In the genomic region with DNA sequence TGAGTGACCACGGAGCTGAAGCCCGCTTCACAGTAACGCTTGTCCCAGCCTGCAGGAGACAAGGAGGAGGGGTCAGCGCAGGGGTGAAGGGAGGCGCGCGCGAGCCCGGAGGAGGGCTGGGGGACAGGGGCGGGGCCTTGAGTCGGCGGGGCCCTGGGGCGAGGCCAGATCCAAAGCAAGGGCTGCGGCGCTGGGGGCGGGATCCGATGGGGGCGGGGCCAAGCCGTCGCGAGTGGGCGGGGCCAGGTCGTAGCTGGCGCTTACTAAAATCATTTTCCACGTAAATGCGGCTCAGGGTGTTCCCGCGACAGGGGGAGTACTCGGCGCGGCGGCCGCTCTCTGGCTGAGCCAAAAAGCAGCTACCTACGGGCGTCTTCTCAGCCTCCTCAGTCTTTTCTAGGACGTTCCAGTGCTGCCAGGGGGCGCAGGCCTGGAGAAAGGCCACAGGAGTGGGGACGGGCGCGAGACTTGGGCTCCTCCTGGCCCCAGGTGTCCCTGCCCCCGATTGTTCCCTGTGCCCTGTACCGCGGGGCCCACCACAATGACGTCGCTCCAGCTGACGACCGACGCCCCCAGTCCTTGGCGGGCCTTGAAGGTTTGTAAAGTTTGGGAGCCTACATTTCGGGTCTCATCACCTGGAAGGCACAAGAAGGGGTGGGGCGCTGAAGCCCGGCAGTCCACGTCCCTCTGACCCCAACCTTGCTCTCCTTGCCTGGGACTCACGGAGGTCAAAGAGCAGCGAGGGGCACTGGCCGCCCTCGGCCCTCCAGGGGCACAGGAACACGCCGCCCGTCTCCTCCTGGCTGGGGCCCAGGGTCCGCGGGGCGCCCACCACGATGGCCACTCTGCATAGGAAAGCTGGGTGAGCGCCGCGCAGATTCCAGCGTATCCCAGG, we compare ENCODE assay signal across 8 cellular contexts. TPM values are rescaled to one million over a fixed set of nuclear protein-coding genes. Genes with fewer than 3 reads are reported as not detected.
DNase-seq lines count a peak whose midpoint lies in the region; ATAC-seq and TF ChIP-seq lines count a peak whose summit lies in the region.

No MANE protein-coding gene starts in this region.

- no peak overlapping the region for H3K27ac Mint-ChIP-seq in CD8-positive, alpha-beta T cell

- H3K4me2 ChIP-seq in HCT116 (ENCODE audit: low read length) = peak overlapping the region; percentile 98

- RAD21 ChIA-PET in HCT116 (lab: Charles Lee; ENCODE audit: low non-redundant PET in 1 of 2, low total read pairs in 2 of 2, uncharacterized antibody in 2 of 2, unreplicated experiment in 2 of 2) = no interaction called here

- peaks cover 22% of the 10 kb centered on the region for H3K4me1 Mint-ChIP-seq in CD8-positive, alpha-beta T cell (ENCODE audit: low read depth)

- BruUV-seq in HCT116 (replicated peaks; lab: Mats Ljungman, UMichigan) = TSS peak; percentile 84

- TF ChIP-seq POLR2A in HCT116 (IDR thresholded peaks at IDR 0.05; ENCODE audit: borderline replicate concordance, extremely low read depth, insufficient read depth, insufficient read length) = no peak
- TF ChIP-seq POLR2A in lower leg skin (IDR thresholded peaks at IDR 0.05) = no peak

- peaks cover 31% of the 10 kb centered on the region for H3K27me3 Mint-ChIP-seq in CD8-positive, alpha-beta T cell (ENCODE audit: low read depth)

- H3K27ac ChIP-seq in CD8-positive, alpha-beta T cell (ENCODE audit: low read depth, low read length) = no peak overlapping the region
- peak overlapping the region; percentile 40; the same call in 1 of the 2 replicates for H3K27ac ChIP-seq in HCT116 (ENCODE audit: low read depth, low read length)

- POLR2A ChIA-PET in CD8-positive, alpha-beta T cell (lab: Charles Lee) = interaction anchor here (1.2 kb wide), 1 partner anchor 137 kb away, joined by 3 read pairs; no protein-coding TSS in a partner anchor
- POLR2A ChIA-PET in HCT116 (lab: Charles Lee) = interaction anchor here (0.9 to 1.5 kb wide), 4 partner anchors 9 to 22 kb away, joined by 3 to 7 read pairs (median 6); a partner anchor contains a TSS

- peak overlapping the region; percentile 88 for H2AFZ ChIP-seq in HCT116 (ENCODE audit: low read depth, low read length, poor library complexity, severe bottlenecking)

- no peaks in the 10 kb centered on the region for H3K36me3 ChIP-seq in CD8-positive, alpha-beta T cell (ENCODE audit: insufficient read depth, low read length)
- H3K36me3 ChIP-seq in HCT116 (ENCODE audit: control insufficient read depth in 1 of 2, insufficient read depth in 2 of 2, low read length in 2 of 2) = no peaks in the 10 kb centered on the region

- peak overlapping the region; percentile 62 for H3K4me3 ChIP-seq in CD8-positive, alpha-beta T cell (ENCODE audit: low read depth, low read length)
- H3K4me3 ChIP-seq in HCT116 (replicated peaks in 1 of 2; ENCODE audit: low read depth in 1 of 2, low read length in 2 of 2) (peak overlapping the region; percentile 57 to 67), lower leg skin (ENCODE audit: low read depth, poor library complexity, severe bottlenecking) (peak overlapping the region; percentile 6)

- H3K27me3 ChIP-seq in CD8-positive, alpha-beta T cell (ENCODE audit: insufficient read depth, low read length) = peaks cover 3% of the 10 kb centered on the region
- H3K27me3 ChIP-seq in HCT116 (ENCODE audit: insufficient read depth, low read length) = no peaks in the 10 kb centered on the region

- H3K79me2 ChIP-seq in HCT116 (ENCODE audit: insufficient read depth, low read length) = no peaks in the 10 kb centered on the region

- peak overlapping the region; percentile 75 for H3K4me3 Mint-ChIP-seq in CD8-positive, alpha-beta T cell

- no peaks in the 10 kb centered on the region for H3K36me3 Mint-ChIP-seq in CD8-positive, alpha-beta T cell

- H3K4me1 ChIP-seq in CD8-positive, alpha-beta T cell (ENCODE audit: insufficient read depth, low read length) = peaks cover 18% of the 10 kb centered on the region
- H3K4me1 ChIP-seq in HCT116 (ENCODE audit: control insufficient read depth in 1 of 2, insufficient read depth in 2 of 2, low read length in 2 of 2) = peaks cover 4 to 18% of the 10 kb centered on the region in 2 experiments; a peak in 3 of 4 replicates

- 2 to 3% methylated on average over 52 to 54 of the region's 68 CpGs for WGBS in lower leg skin, 2 donors

- peak; percentile 96 for ATAC-seq in CD8-positive, alpha-beta T cell
- peak; percentile 94 for ATAC-seq in HCT116
- no peak for ATAC-seq in GM19023 (IDR thresholded peaks at IDR 0.05; ENCODE audit: unreplicated experiment)

- peak; percentile 65 to 83 (median 79) for DNase-seq in CD8-positive, alpha-beta T cell
- DNase-seq in HCT116 (ENCODE audit: low read depth, low spot score) (peak; percentile 61), NCI-H345 treated with DMSO at 0.1 percent for 48 hours (lab: John Stamatoyannopoulos, UW; ENCODE audit: unreplicated experiment) (peak; percentile 50), dermis blood vessel endothelial cell (peak; percentile 59), lower leg skin (ENCODE audit: low spot score in 2 of 2) (peak; percentile 52 to 94)
- peak; percentile 77 to 78 for DNase-seq in activated CD4-positive, alpha-beta T cell treated with anti-CD3 and anti-CD28 coated beads, Interleukin-2, amount 50 U/mL, for 24 hours (ENCODE audit: low read depth in 1 of 2, low spot score in 1 of 2)
- peak; percentile 84 to 90 for DNase-seq in stimulated activated CD4-positive, alpha-beta T cell treated with anti-CD3 and anti-CD28 coated beads, Interleukin-4, amount 100 ng/mL, for 4 hours

- peak overlapping the region; percentile 77 for H3K9ac ChIP-seq in HCT116 (ENCODE audit: low read length)

- no peaks in the 10 kb centered on the region for H3K9me3 Mint-ChIP-seq in CD8-positive, alpha-beta T cell

- CTCF ChIA-PET in CD8-positive, alpha-beta T cell (lab: Charles Lee) = interaction anchor here (1.4 kb wide), 1 partner anchor 10 kb away, joined by 5 read pairs; no protein-coding TSS in a partner anchor
- CTCF ChIA-PET in HCT116 (lab: Charles Lee) = interaction anchor here (0.8 to 1.2 kb wide), 5 partner anchors 10 to 176 kb away, joined by 3 to 9 read pairs (median 3); a partner anchor contains a TSS

- no peaks in the 10 kb centered on the region for H4K20me1 ChIP-seq in HCT116 (ENCODE audit: insufficient read depth)

- TF ChIP-seq CTCF in CD8-positive, alpha-beta T cell (IDR thresholded peaks at IDR 0.05) = no peak
- TF ChIP-seq CTCF in HCT116 (IDR thresholded peaks at IDR 0.05 in 2 of 3, conservative IDR thresholded peaks at IDR 0.05 in 1 of 3; ENCODE audit: borderline replicate concordance in 1 of 3, insufficient read depth in 1 of 3, low read depth in 2 of 3, low read length in 2 of 3) (peak in 1 of 3 experiments; percentile 10; a peak in 1 of 6 replicates), lower leg skin (IDR thresholded peaks at IDR 0.05) (no peak)

- no peak for TF ChIP-seq RAD21 in HCT116 (IDR thresholded peaks at IDR 0.05; ENCODE audit: low read depth)

- no peaks in the 10 kb centered on the region for H3K9me3 ChIP-seq in CD8-positive, alpha-beta T cell (ENCODE audit: low read length)
- no peaks in the 10 kb centered on the region for H3K9me3 ChIP-seq in HCT116 (ENCODE audit: control insufficient read depth in 1 of 2, insufficient read depth in 1 of 2, low read depth in 1 of 2, low read length in 2 of 2)

- intact Hi-C loops in CD8-positive, alpha-beta T cell (cut with DNase I, micrococcal nuclease) = loop anchor here (1.0 to 5.0 kb wide), 2 partner anchors 175 to 988 kb away; a partner anchor contains a TSS
- intact Hi-C loops in HCT116 (cut with micrococcal nuclease) = no loop called here
- intact Hi-C loops in lower leg skin (cut with DNase I; ENCODE audit: low total_unique reads) = no loop called here

- H3K9me2 ChIP-seq in HCT116 (ENCODE audit: insufficient read depth) = no peaks in the 10 kb centered on the region

TF ChIP-seq in HCT116, 20 proteins besides CTCF, POLR2A, EP300 and RAD21 (continues in another document):
- TF ChIP-seq, protein P1, sequence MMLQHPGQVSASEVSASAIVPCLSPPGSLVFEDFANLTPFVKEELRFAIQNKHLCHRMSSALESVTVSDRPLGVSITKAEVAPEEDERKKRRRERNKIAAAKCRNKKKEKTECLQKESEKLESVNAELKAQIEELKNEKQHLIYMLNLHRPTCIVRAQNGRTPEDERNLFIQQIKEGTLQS (IDR thresholded peaks at IDR 0.05) = no peak
- TF ChIP-seq TCF7L2 (IDR thresholded peaks at IDR 0.05; ENCODE audit: borderline replicate concordance, extremely low read depth, insufficient read depth, insufficient read length) (no peak), CBX3 (IDR thresholded peaks at IDR 0.05; ENCODE audit: low read depth) (no peak), POLR2AphosphoS5 (IDR thresholded peaks at IDR 0.05; ENCODE audit: low read depth, low read length) (peak; percentile 84)
- TF ChIP-seq, protein P2, sequence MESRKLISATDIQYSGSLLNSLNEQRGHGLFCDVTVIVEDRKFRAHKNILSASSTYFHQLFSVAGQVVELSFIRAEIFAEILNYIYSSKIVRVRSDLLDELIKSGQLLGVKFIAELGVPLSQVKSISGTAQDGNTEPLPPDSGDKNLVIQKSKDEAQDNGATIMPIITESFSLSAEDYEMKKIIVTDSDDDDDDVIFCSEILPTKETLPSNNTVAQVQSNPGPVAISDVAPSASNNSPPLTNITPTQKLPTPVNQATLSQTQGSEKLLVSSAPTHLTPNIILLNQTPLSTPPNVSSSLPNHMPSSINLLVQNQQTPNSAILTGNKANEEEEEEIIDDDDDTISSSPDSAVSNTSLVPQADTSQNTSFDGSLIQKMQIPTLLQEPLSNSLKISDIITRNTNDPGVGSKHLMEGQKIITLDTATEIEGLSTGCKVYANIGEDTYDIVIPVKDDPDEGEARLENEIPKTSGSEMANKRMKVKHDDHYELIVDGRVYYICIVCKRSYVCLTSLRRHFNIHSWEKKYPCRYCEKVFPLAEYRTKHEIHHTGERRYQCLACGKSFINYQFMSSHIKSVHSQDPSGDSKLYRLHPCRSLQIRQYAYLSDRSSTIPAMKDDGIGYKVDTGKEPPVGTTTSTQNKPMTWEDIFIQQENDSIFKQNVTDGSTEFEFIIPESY (IDR thresholded peaks at IDR 0.05; ENCODE audit: extremely low read depth, insufficient replicate concordance, low read length) = peak; percentile 23

RNA-seq across cellular contexts. Expression of a gene that starts 3.9 kb away (rescaled TPM):
- 1 to 10 TPM in 1 of 2 experiments, under 1 TPM in 1; 0.28 to 1.1 TPM for total RNA-seq in CD8-positive, alpha-beta T cell
- 7.6 TPM for total RNA-seq in HCT116 (2021; ENCODE audit: unreplicated experiment)
- 4.9 and 6.5 TPM in 2 replicates for polyA plus RNA-seq in HCT116 (2012)
- total RNA-seq in dermis blood vessel endothelial cell = 0.19 and 1.0 TPM in 2 replicates
- under 1 TPM in 2 of 4 donors, not detected in 2; 0.10 to 0.30 TPM for total RNA-seq in lower leg skin

RNA-seq across cellular contexts. Expression of a gene that starts 21.9 kb away (rescaled TPM):
- under 1 TPM; 0.24 to 0.44 TPM for total RNA-seq in CD8-positive, alpha-beta T cell
- 18.0 TPM for total RNA-seq in HCT116 (2021; ENCODE audit: unreplicated experiment)
- polyA plus RNA-seq in HCT116 (2012) = 12.5 and 12.7 TPM in 2 replicates
- 7.0 and 9.7 TPM in 2 replicates for total RNA-seq in dermis blood vessel endothelial cell
- total RNA-seq in lower leg skin = 1 to 10 TPM in 3 of 4 donors, under 1 TPM in 1; 0.95 to 2.8 (median 2.4) TPM

RNA-seq across cellular contexts. Expression of a gene that starts 40.4 kb away (rescaled TPM):
- total RNA-seq in CD8-positive, alpha-beta T cell = 10 to 100 TPM in 1 of 2 experiments, 1 to 10 TPM in 1; 8.5 to 13.2 TPM
- total RNA-seq in HCT116 (2021; ENCODE audit: unreplicated experiment) (206 TPM), dermis blood vessel endothelial cell (543 and 963 TPM in 2 replicates), lower leg skin (100 to 1,000 TPM; 272 to 295 (median 283) TPM)
- 276 and 326 TPM in 2 replicates for polyA plus RNA-seq in HCT116 (2012)

Comparison
In these comparisons a context has a peak if more than half of its experiments do, and no peak if none do; other contexts are left out.
1. H3K4me3 ChIP-seq: peak in every context shown above with its lines; median percentile 62 in CD8-positive, alpha-beta T cell; 62 in HCT116; 6 in lower leg skin.
2. RNA of a gene that starts 40.4 kb away (total RNA-seq): 543 to 963 TPM in dermis blood vessel endothelial cell, 272 to 295 TPM in lower leg skin and 206 TPM in HCT116 (single experiment); 8.5 to 13.2 TPM in CD8-positive, alpha-beta T cell; every median in the first group is over 10 times any median in the second.
3. intact Hi-C loops: an anchor here in CD8-positive, alpha-beta T cell (1.0 to 5.0 kb wide); none called in HCT116 and lower leg skin.
4. Peak in every context shown above with its lines, with median percentiles within 50 percentile points of each other: DNase-seq.